In the genomic region with DNA sequence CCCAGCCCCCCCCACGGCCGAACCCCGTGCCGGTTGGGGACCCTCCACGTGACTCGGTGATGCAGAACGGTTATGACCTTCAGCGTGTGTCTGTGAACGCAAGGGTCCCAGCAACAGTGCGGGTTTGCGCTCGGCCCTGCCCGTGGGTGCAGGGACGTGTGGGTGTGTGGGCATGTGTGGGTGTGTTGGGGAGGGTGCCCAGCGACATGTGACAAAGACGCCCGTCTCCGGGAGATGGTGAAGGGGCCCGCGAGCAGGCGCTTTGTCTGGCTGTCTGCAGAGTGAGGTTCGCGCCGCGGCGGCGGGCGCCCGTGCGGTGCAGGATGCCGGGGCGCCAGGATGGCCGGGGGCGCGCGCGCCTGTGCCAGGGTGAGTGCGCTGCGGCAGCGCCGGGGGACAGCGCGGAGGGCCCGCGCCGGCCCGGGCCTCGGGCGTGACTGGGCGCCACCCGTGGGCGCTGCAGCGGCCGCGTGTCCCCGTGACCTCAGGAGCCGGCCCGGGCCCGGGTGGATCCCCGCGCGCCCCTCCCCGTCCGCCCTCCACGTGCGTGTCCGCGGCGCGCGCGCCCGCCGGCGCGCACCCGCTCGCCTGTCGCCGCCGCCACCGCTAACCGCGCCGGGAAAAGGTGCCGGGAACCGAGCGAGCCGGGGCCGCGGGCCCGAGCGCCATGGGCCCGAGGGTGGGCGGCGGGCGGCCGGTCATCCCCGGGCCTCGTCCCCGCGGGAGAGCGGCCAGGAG, we compare ENCODE assay signal across 8 cellular contexts. TPM values are rescaled to one million over a fixed set of nuclear protein-coding genes. Genes with fewer than 3 reads are reported as not detected.
A peak's percentile ranks its signal among the peaks of the same experiment; 100 is the strongest.
DNase-seq lines count a peak whose midpoint lies in the region; ATAC-seq, FAIRE-seq and TF ChIP-seq lines count a peak whose summit lies in the region.

A gene (plus strand): TSS at position 569 of the 738 bp plus-strand sequence. CDS start 681 bp downstream, outside the sequence.

- H3K79me2 ChIP-seq in parathyroid adenoma: no peaks in the 10 kb centered on the region

- H3K27me3 ChIP-seq in heart right ventricle (no peaks in the 10 kb centered on the region), parathyroid adenoma (ENCODE audit: control insufficient read depth, insufficient read depth, low read length) (no peaks in the 10 kb centered on the region)

- TF ChIP-seq CTCF in A549 (IDR thresholded peaks at IDR 0.05) (no peak), heart right ventricle (IDR thresholded peaks at IDR 0.05) (no peak), parathyroid adenoma (IDR thresholded peaks at IDR 0.05) (no peak)

- H3K27ac ChIP-seq in A549 (peak within 1 kb of the TSS; percentile 93 to 97), heart right ventricle (peak within 1 kb of the TSS; percentile 75 to 95 (median 91)), parathyroid adenoma (peak within 1 kb of the TSS; percentile 54)

- H3K9ac ChIP-seq in parathyroid adenoma: no peak within 1 kb of the TSS

- H2AFZ ChIP-seq in parathyroid adenoma: peak within 1 kb of the TSS; percentile 65

- no peaks in the 10 kb centered on the region for H3K9me3 Mint-ChIP-seq in activated naive CD8-positive, alpha-beta T cell treated with anti-CD3 and anti-CD28 coated beads, Interleukin-2, amount 10 ng/mL, durations not matched to agents 7 days and 5 days

- peaks cover 15% of the 10 kb centered on the region for H3K4me1 Mint-ChIP-seq in activated naive CD8-positive, alpha-beta T cell treated with anti-CD3 and anti-CD28 coated beads, Interleukin-2, amount 10 ng/mL, durations not matched to agents 7 days and 5 days

- POLR2A ChIA-PET in A549 (lab: Yijun Ruan, JAX): interaction anchor here (0.6 to 5.5 kb wide), 11 partner anchors 12 to 279 kb away, joined by 3 to 53 read pairs (median 5); a partner anchor contains a TSS
- POLR2A ChIA-PET in activated naive CD8-positive, alpha-beta T cell treated with anti-CD3 and anti-CD28 coated beads, Interleukin-2, amount 10 ng/mL, durations not matched to agents 7 days and 5 days (lab: Charles Lee): interaction anchor here (0.5 to 4.1 kb wide), 10 partner anchors 10 to 966 kb away, joined by 3 to 90 read pairs (median 4); a partner anchor contains a TSS

- H3K9me3 ChIP-seq in A549: no peaks in the 10 kb centered on the region
- H3K9me3 ChIP-seq in heart right ventricle: no peaks in the 10 kb centered on the region
- H3K9me3 ChIP-seq in parathyroid adenoma (ENCODE audit: control insufficient read depth, low read length): no peaks in the 10 kb centered on the region

- H3K36me3 Mint-ChIP-seq in activated naive CD8-positive, alpha-beta T cell treated with anti-CD3 and anti-CD28 coated beads, Interleukin-2, amount 10 ng/mL, durations not matched to agents 7 days and 5 days: no peaks in the 10 kb centered on the region

- H3K4me3 Mint-ChIP-seq in activated naive CD8-positive, alpha-beta T cell treated with anti-CD3 and anti-CD28 coated beads, Interleukin-2, amount 10 ng/mL, durations not matched to agents 7 days and 5 days: peak within 1 kb of the TSS; percentile 86

- DNase-seq in A549 (ENCODE audit: low read depth in 1 of 2, low spot score in 1 of 2) (peak; percentile 39 to 80), GM12891 (ENCODE audit: insufficient read length, low spot score) (peak; percentile 80), NCI-H748 (lab: John Stamatoyannopoulos, UW; ENCODE audit: unreplicated experiment) (peak; percentile 82), heart right ventricle (peak in 1 of 2 donors; percentile 58), NCI-H446 treated with DMSO at 0.1 percent for 48 hours (lab: John Stamatoyannopoulos, UW) (no peak)
- DNase-seq in activated naive CD8-positive, alpha-beta T cell treated with anti-CD3 and anti-CD28 coated beads, Interleukin-2, amount 10 ng/mL, durations not matched to agents 7 days and 5 days: no peak

- TF ChIP-seq EP300 in A549 (IDR thresholded peaks at IDR 0.05): peak in 1 of 2 experiments; percentile 18; a peak in 1 of 5 replicates

- ATAC-seq in A549 (peak; percentile 46 to 48), HG02852 (IDR thresholded peaks at IDR 0.05; ENCODE audit: unreplicated experiment) (peak; percentile 22), heart right ventricle (peak in 7 of 8 donors; percentile 25 to 51 (median 36))
- peak; percentile 55 for ATAC-seq in activated naive CD8-positive, alpha-beta T cell treated with anti-CD3 and anti-CD28 coated beads, Interleukin-2, amount 10 ng/mL, durations not matched to agents 7 days and 5 days (ENCODE audit: low read depth)

- TF ChIP-seq POLR2A in A549 (IDR thresholded peaks at IDR 0.05; ENCODE audit: low read length) (peak; percentile 27), GM12891 (IDR thresholded peaks at IDR 0.05; ENCODE audit: low read depth, low read length) (no peak)

- CTCF ChIA-PET in A549 (lab: Yijun Ruan, JAX): interaction anchor here (1.3 to 3.4 kb wide), 5 partner anchors 8 to 119 kb away, joined by 4 to 17 read pairs (median 11); a partner anchor contains a TSS

- TF ChIP-seq RAD21 in A549 (conservative IDR thresholded peaks at IDR 0.05 in 1 of 2, IDR thresholded peaks at IDR 0.05 in 1 of 2): no peak

- peak within 1 kb of the TSS; percentile 74 for H3K4me3 ChIP-seq in A549
- peak within 1 kb of the TSS; percentile 53 to 86 (median 70) for H3K4me3 ChIP-seq in heart right ventricle
- H3K4me3 ChIP-seq in parathyroid adenoma (ENCODE audit: low read depth, low read length): peak within 1 kb of the TSS; percentile 55

- H3K4me1 ChIP-seq in A549: peaks cover 34% of the 10 kb centered on the region
- H3K4me1 ChIP-seq in heart right ventricle: peaks cover 0 to 15% (median 10%) of the 10 kb centered on the region in 9 donors
- no peaks in the 10 kb centered on the region for H3K4me1 ChIP-seq in parathyroid adenoma

- intact Hi-C loops in heart right ventricle (cut with DNase I): loop anchor here in 2 of 10 donors (2.0 to 5.0 kb wide), 2 partner anchors 101 to 102 kb away; a partner anchor contains a TSS

- peaks cover 0 to 12% (median 0%) of the 10 kb centered on the region in 9 donors for H3K36me3 ChIP-seq in heart right ventricle
- H3K36me3 ChIP-seq in parathyroid adenoma (ENCODE audit: control insufficient read depth, insufficient read depth, low read length): no peaks in the 10 kb centered on the region

- FAIRE-seq in A549 (lab: Jason Lieb, UNC): no peak
- no peak for FAIRE-seq in GM12891 (lab: Jason Lieb, UNC)

- H3K4me2 ChIP-seq in A549 (peak within 1 kb of the TSS; percentile 94), parathyroid adenoma (ENCODE audit: low read length) (peak within 1 kb of the TSS; percentile 60)

- peak within 1 kb of the TSS; percentile 89 for H3K27ac Mint-ChIP-seq in activated naive CD8-positive, alpha-beta T cell treated with anti-CD3 and anti-CD28 coated beads, Interleukin-2, amount 10 ng/mL, durations not matched to agents 7 days and 5 days

- no peaks in the 10 kb centered on the region for H3K27me3 Mint-ChIP-seq in activated naive CD8-positive, alpha-beta T cell treated with anti-CD3 and anti-CD28 coated beads, Interleukin-2, amount 10 ng/mL, durations not matched to agents 7 days and 5 days

- WGBS in A549 (ENCODE audit: missing lambda C conversion rate): 1% methylated on average over 14 of the region's 103 CpGs
- WGBS in heart right ventricle, 2 donors: 0 to 1% methylated on average over 85 to 99 of the region's 103 CpGs

TF ChIP-seq in A549, 52 proteins besides CTCF, POLR2A, EP300 and RAD21 (continues in another document):
- TF ChIP-seq BHLHE40 (IDR thresholded peaks at IDR 0.05; ENCODE audit: low read depth, low read length): peak; percentile 35; the same call in 1 of the 2 replicates
- no peak for TF ChIP-seq ZC3H11A (IDR thresholded peaks at IDR 0.05)
- TF ChIP-seq, protein P1, sequence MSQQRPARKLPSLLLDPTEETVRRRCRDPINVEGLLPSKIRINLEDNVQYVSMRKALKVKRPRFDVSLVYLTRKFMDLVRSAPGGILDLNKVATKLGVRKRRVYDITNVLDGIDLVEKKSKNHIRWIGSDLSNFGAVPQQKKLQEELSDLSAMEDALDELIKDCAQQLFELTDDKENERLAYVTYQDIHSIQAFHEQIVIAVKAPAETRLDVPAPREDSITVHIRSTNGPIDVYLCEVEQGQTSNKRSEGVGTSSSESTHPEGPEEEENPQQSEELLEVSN (IDR thresholded peaks at IDR 0.05; ENCODE audit: borderline replicate concordance, low read depth): no peak; the same call in 1 of the 2 replicates

TF ChIP-seq in GM12891, 5 proteins besides CTCF, POLR2A, EP300 and RAD21:
- TF ChIP-seq TAF1 (IDR thresholded peaks at IDR 0.05; ENCODE audit: low read depth, low read length): no peak
- no peak for TF ChIP-seq POLR2AphosphoS5 (IDR thresholded peaks at IDR 0.05; ENCODE audit: low read depth, low read length)
- no peak for TF ChIP-seq PAX5 (IDR thresholded peaks at IDR 0.05; ENCODE audit: insufficient read depth, low read length, severe bottlenecking)
- TF ChIP-seq SPI1 (IDR thresholded peaks at IDR 0.05; ENCODE audit: low read depth, low read length): no peak
- no peak for TF ChIP-seq POU2F2 (IDR thresholded peaks at IDR 0.05; ENCODE audit: low read depth, low read length)

RNA-seq across cellular contexts. Expression of the gene that starts here (rescaled TPM):
- polyA plus RNA-seq in A549 (2011; rRNA removed): 7.9 and 8.8 TPM in 2 replicates
- polyA plus RNA-seq in A549 (2012; cell fraction: cytosol; rRNA removed): 33.9 and 65.3 TPM in 2 replicates
- polyA plus RNA-seq in A549 (2012; cell fraction: nucleus; rRNA removed): 114 and 175 TPM in 2 replicates
- polyA plus RNA-seq in A549 (2017; fragmentation: RNase III; extraction: RNeasy Plus Mini Kit Qiagen cat#74134 plus additional on column Dnase treatment): 33.9 to 50.0 TPM (median 44.7 TPM) in 3 replicates
- 4.7 and 6.6 TPM in 2 replicates for polyA minus RNA-seq in A549 (2011; rRNA and poly(A)+ RNA removed)
- 4.7 TPM for polyA plus RNA-seq in GM12891 (2012; ENCODE audit: low read depth, missing spikeins)
- total RNA-seq in activated naive CD8-positive, alpha-beta T cell treated with anti-CD3 and anti-CD28 coated beads, Interleukin-2, amount 10 ng/mL, durations not matched to agents 7 days and 5 days: 10 to 100 TPM; 16.4 to 17.0 TPM
- 10 to 100 TPM in 9 of 10 donors, 1 to 10 TPM in 1; 9.1 to 20.7 (median 13.6) TPM for total RNA-seq in heart right ventricle
- polyA plus RNA-seq in heart right ventricle: 10 to 100 TPM; 13.7 to 33.1 TPM

Comparison
In these comparisons a context has a peak if more than half of its experiments do, and no peak if none do; other contexts are left out.
1. DNase-seq: peak in A549 (2 of 2), GM12891 (single experiment) and NCI-H748 (single experiment); none in activated naive CD8-positive, alpha-beta T cell treated with anti-CD3 and anti-CD28 coated beads, Interleukin-2, amount 10 ng/mL, durations not matched to agents 7 days and 5 days (single experiment) and NCI-H446 treated with DMSO at 0.1 percent for 48 hours (single experiment).
2. Peak in every context shown above with its lines, with median percentiles within 50 percentile points of each other: ATAC-seq, H3K27ac ChIP-seq and H3K4me3 ChIP-seq.